8 cellular contexts compared by ENCODE assay signal in the genomic region with DNA sequence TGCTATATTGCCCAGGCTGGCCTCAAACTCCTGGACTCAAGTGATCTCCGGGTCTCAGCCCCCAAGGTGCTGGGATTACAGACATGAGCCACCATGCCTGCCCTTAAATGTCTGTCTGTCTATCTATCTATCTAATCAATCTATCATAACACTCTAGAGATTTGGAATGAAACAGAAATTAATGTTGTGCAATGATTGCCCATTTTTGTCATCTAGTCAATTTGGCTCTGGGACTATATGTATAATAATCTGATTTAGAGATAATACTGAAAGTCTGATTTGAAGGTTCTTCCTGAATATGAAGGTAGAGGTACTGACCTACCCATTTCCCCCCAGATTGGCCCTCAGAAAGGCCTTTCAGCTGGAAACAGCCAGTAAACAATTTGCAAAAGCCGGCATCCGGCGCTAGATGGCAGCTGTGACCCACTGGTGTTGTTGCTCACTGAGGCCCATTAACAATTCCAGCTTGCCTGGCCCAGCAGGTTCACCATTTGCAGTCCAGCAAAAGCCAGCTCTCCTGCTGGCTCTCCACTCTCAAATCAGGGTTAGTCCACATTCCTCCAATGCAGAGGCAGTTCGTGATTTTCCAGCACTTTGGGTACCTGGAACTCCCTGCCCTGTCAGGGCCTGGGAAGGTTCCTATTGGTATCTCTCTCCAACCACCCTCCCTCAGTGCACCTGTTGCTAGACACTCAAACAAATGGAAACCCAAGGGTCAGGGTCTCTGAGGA. TPM values are rescaled to one million over a fixed set of nuclear protein-coding genes. Genes with fewer than 3 reads are reported as not detected.
DNase-seq lines count a peak whose midpoint lies in the region; FAIRE-seq and TF ChIP-seq lines count a peak whose summit lies in the region.
"Had no signal": no experiment of that assay in that cellular context is flagged by ENCODE, and none has a peak within 500 bp of the region (broad histone marks: within the 10 kb centered on the region; RNA-seq: fewer than 3 reads in every experiment).

No MANE protein-coding gene starts in this region.

- H3K27me3 ChIP-seq in HUES48 (ENCODE audit: control insufficient read depth, insufficient read depth, low read length), result no peaks in the 10 kb centered on the region
- H3K27me3 ChIP-seq in osteoblast (ENCODE audit: insufficient read depth, low read length), result no peaks in the 10 kb centered on the region
- H3K27me3 ChIP-seq in tibial artery, result no peaks in the 10 kb centered on the region

- DNase-seq in GM13976 (ENCODE audit: low spot score) (peak; percentile 77), RWPE1 (ENCODE audit: low spot score) (peak; percentile 79), frontal cortex (ENCODE audit: low spot score in 2 of 2) (peak; percentile 74 to 76), osteoblast (ENCODE audit: insufficient read length, low spot score, missing footprints) (peak; percentile 95), tibial artery (peak; percentile 51 to 73)
- DNase-seq in activated gamma-delta T cell treated with anti-CD3 and anti-CD28 coated beads, Interleukin-2, amount 50 U/mL, for 16 hours (ENCODE audit: low read depth), result peak; percentile 19

- H3K4me3 ChIP-seq in HUES48 (ENCODE audit: low read depth, low read length) (no peak overlapping the region), osteoblast (ENCODE audit: insufficient read depth, low read length) (no peak overlapping the region), tibial artery (no peak overlapping the region)

- no peak overlapping the region for H3K4me2 ChIP-seq in osteoblast (ENCODE audit: insufficient read depth, low read length)

- CTCF ChIA-PET in RWPE1 (lab: Yijun Ruan, JAX), result interaction anchor here (0.5 to 2.3 kb wide), 21 partner anchors 8 to 251 kb away, joined by 3 to 31 read pairs (median 5); partner anchors contain the start of gene GPT2

- TF ChIP-seq CTCF in GM13976 (IDR thresholded peaks at IDR 0.05; ENCODE audit: borderline replicate concordance, control extremely low read depth, extremely low read depth, insufficient read depth, missing control alignments) (peak; percentile 67), RWPE1 (conservative IDR thresholded peaks at IDR 0.05; ENCODE audit: low read depth) (peak; percentile 87), osteoblast (IDR thresholded peaks at IDR 0.05; ENCODE audit: extremely low read depth, low read depth, low read length) (peak; percentile 94), tibial artery (IDR thresholded peaks at IDR 0.05) (peak; percentile 63 to 77)

- no peaks in the 10 kb centered on the region for H4K20me1 ChIP-seq in osteoblast (ENCODE audit: insufficient read depth, low read length)

- H3K4me1 ChIP-seq in HUES48 (ENCODE audit: control insufficient read depth, insufficient read depth, low read length), result no peaks in the 10 kb centered on the region
- no peaks in the 10 kb centered on the region for H3K4me1 ChIP-seq in osteoblast (ENCODE audit: insufficient read depth, low read length)
- peaks cover 0 to 10% (median 1%) of the 10 kb centered on the region in 4 donors for H3K4me1 ChIP-seq in tibial artery

- H3K36me3 ChIP-seq in HUES48 (ENCODE audit: control insufficient read depth, insufficient read depth, low read length) (no peaks in the 10 kb centered on the region), osteoblast (ENCODE audit: insufficient read depth, low read length) (no peaks in the 10 kb centered on the region), tibial artery (no peaks in the 10 kb centered on the region)

- no peaks in the 10 kb centered on the region for H3K79me2 ChIP-seq in osteoblast (ENCODE audit: insufficient read depth, low read length)

- H3K9ac ChIP-seq in HUES48 (ENCODE audit: low read depth, low read length), result no peak overlapping the region

- FAIRE-seq in frontal cortex (lab: Jason Lieb, UNC), result no peak
- FAIRE-seq: islet of Langerhans had no signal

- in situ Hi-C loops in GM13976 (cut with MboI; ENCODE audit: low sequenced_read_pairs, unreplicated experiment), result no loop called here

- POLR2A ChIA-PET in RWPE1 (lab: Yijun Ruan, JAX; ENCODE audit: low non-redundant PET), result interaction anchor here (0.6 kb wide), 1 partner anchor 293 kb away, joined by 3 read pairs; no protein-coding TSS in a partner anchor

- H3K27ac ChIP-seq in HUES48 (ENCODE audit: low read depth, low read length) (peak overlapping the region; percentile 29), RWPE1 (no peak overlapping the region), osteoblast (ENCODE audit: low read depth, low read length) (no peak overlapping the region), tibial artery (no peak overlapping the region)

- H3K9me3 ChIP-seq in HUES48 (ENCODE audit: control insufficient read depth, insufficient read depth, low read length) (no peaks in the 10 kb centered on the region), osteoblast (ENCODE audit: low read depth, low read length) (no peaks in the 10 kb centered on the region), tibial artery (no peaks in the 10 kb centered on the region)

- intact Hi-C loops in tibial artery (cut with DNase I; ENCODE audit: low total_unique reads), result loop anchor here (2.0 kb wide), 1 partner anchor 55 kb away; no protein-coding TSS in a partner anchor

- H2AFZ ChIP-seq in osteoblast (ENCODE audit: low read length), result no peak overlapping the region

RNA-seq across cellular contexts. Expression of gene C16orf87, which starts 22.9 kb away (rescaled TPM):
- total RNA-seq in frontal cortex (40.8 TPM), osteoblast (7.7 and 9.8 TPM in 2 replicates)

RNA-seq across cellular contexts. Expression of gene GPT2, which starts 30.3 kb away (rescaled TPM):
- 19.6 TPM for total RNA-seq in frontal cortex
- total RNA-seq in osteoblast, result 15.3 and 15.6 TPM in 2 replicates

Comparison
In these comparisons a context has a peak if more than half of its experiments do, and no peak if none do; other contexts are left out.
1. DNase-seq: peak in every context shown above with its lines; median percentile 95 in osteoblast; 79 in RWPE1; 77 in GM13976; 75 in frontal cortex; 62 in tibial artery; 19 in activated gamma-delta T cell treated with anti-CD3 and anti-CD28 coated beads, Interleukin-2, amount 50 U/mL, for 16 hours.